ENCODE assay signal across 10 cellular contexts in genomic region chr15:34018738-34019137, GRCh38. TPM values are rescaled to one million over a fixed set of nuclear protein-coding genes. Genes with fewer than 3 reads are reported as not detected.
"Had no signal": no experiment of that assay in that cellular context is flagged by ENCODE, and none has a peak within 500 bp of the region (broad histone marks: within the 10 kb centered on the region; RNA-seq: fewer than 3 reads in every experiment).

No MANE protein-coding gene starts in this region.

RNA-seq across cellular contexts. Expression of gene CHRM5, which starts 50.4 kb away (rescaled TPM):
- total RNA-seq: esophagus mucosa, fibroblast of lung, glomerular endothelial cell, heart left ventricle, liver, right atrium auricular region, sigmoid colon, suprapubic skin, uterus had no signal
- polyA plus RNA-seq: heart left ventricle, ovary had no signal
